In the genomic region with DNA sequence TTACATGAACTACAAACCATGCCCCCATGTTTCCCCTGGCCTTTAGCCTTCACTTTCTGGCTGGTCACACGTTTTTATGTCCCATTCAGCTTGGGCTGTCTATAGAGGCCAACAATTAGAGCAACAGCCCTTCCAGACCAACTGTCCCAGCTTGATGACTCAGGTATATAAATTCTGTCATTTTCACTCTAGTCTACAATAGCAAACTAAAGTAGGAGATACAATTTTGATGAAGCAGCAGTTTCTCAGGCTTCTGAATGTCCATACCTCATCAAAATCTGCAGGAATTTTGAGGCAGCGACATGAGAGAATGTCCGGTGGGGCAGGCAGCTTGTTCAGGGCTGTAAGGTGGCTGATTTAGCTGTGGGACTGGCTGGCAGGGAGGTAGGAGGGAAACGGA, we compare ENCODE assay signal across 15 cellular contexts. TPM values are rescaled to one million over a fixed set of nuclear protein-coding genes. Genes with fewer than 3 reads are reported as not detected.
DNase-seq lines count a peak whose midpoint lies in the region; ATAC-seq, FAIRE-seq and TF ChIP-seq lines count a peak whose summit lies in the region.
"Had no signal": no experiment of that assay in that cellular context is flagged by ENCODE, and none has a peak within 500 bp of the region (broad histone marks: within the 10 kb centered on the region; RNA-seq: fewer than 3 reads in every experiment).

No MANE protein-coding gene starts in this region.

- H3K79me2 ChIP-seq in GM23248 (ENCODE audit: insufficient read depth) (no peaks in the 10 kb centered on the region), PC-3 (ENCODE audit: low read length) (no peaks in the 10 kb centered on the region), Karpas-422 (ENCODE audit: low read length) (no peaks in the 10 kb centered on the region), mesendoderm (ENCODE audit: control insufficient read depth, insufficient read depth, low read length) (no peaks in the 10 kb centered on the region)

- TF ChIP-seq CTCF in PC-3 (conservative IDR thresholded peaks at IDR 0.05; ENCODE audit: low read depth, low read length) (no peak), esophagus muscularis mucosa (IDR thresholded peaks at IDR 0.05) (no peak)

- TF ChIP-seq POLR2A in esophagus muscularis mucosa (IDR thresholded peaks at IDR 0.05; ENCODE audit: low read depth), result no peak

- ATAC-seq in PC-3, result peak; percentile 55; the same call in 1 of the 2 replicates
- ATAC-seq: HCT116 had no signal

- H3K18ac ChIP-seq in mesendoderm (ENCODE audit: low read length), result no peak overlapping the region

- H3F3A ChIP-seq in GM23248 (ENCODE audit: insufficient read depth) (peaks cover 19% of the 10 kb centered on the region), PC-3 (ENCODE audit: low read length, unreplicated experiment) (no peaks in the 10 kb centered on the region)

- no peak overlapping the region for H2BK15ac ChIP-seq in mesendoderm (replicated peaks; ENCODE audit: low read depth)

- H3K4me2 ChIP-seq in GM23248 (ENCODE audit: unreplicated experiment) (no peak overlapping the region), PC-3 (ENCODE audit: low read length) (peak overlapping the region; percentile 23; the same call in 1 of the 2 replicates), Karpas-422 (ENCODE audit: low read depth, low read length, poor library complexity, severe bottlenecking) (no peak overlapping the region), mesendoderm (ENCODE audit: low read length) (no peak overlapping the region)
- H3K4me2 ChIP-seq: BLaER1 had no signal

- peak; percentile 83 for FAIRE-seq in urothelium cell line (lab: Jason Lieb, UNC)
- FAIRE-seq: GM19239 had no signal

- 83 to 86% methylated on average over 4 of the region's 4 CpGs for WGBS in GM23248 (ENCODE audit: low coverage in 1 of 2, low lambda C conversion rate in 2 of 2, missing lambda C conversion rate in 2 of 2), 2 experiments
- 89% methylated on average over 4 of the region's 4 CpGs for WGBS in esophagus muscularis mucosa
- no CpG with 5 or more reads among the region's 4 CpGs for WGBS in mesendoderm (ENCODE audit: extremely low coverage, insufficient coverage, low lambda C conversion rate)

- no TSS peak for BruUV-seq in PC-3 (replicated peaks; lab: Mats Ljungman, UMichigan)

- no peak for TF ChIP-seq EP300 in esophagus muscularis mucosa (IDR thresholded peaks at IDR 0.05)

- no peak overlapping the region for H3K27ac ChIP-seq in GM23248
- no peak overlapping the region for H3K27ac ChIP-seq in PC-3 (ENCODE audit: low read length)
- no peak overlapping the region for H3K27ac ChIP-seq in esophagus muscularis mucosa (replicated peaks in 1 of 4)
- H3K27ac ChIP-seq in Karpas-422 (ENCODE audit: low read length), result no peak overlapping the region
- no peak overlapping the region for H3K27ac ChIP-seq in mesendoderm (ENCODE audit: low read depth, low read length)
- H3K27ac ChIP-seq: BLaER1, HL-60 had no signal

- H3K56ac ChIP-seq in mesendoderm (ENCODE audit: low read length), result no peak overlapping the region

- H4K5ac ChIP-seq in mesendoderm (ENCODE audit: low read length), result no peak overlapping the region

- POLR2A ChIA-PET in PC-3 (lab: Charles Lee; ENCODE audit: unreplicated experiment), result interaction anchor here (0.6 kb wide), 1 partner anchor 40 kb away, joined by 6 read pairs; no protein-coding TSS in a partner anchor

- intact Hi-C loops in PC-3 (cut with micrococcal nuclease), result no loop called here
- intact Hi-C loops in esophagus muscularis mucosa (cut with DNase I), result no loop called here

- no peaks in the 10 kb centered on the region for H3K79me1 ChIP-seq in mesendoderm (ENCODE audit: low read length)

- CTCF ChIA-PET in PC-3 (lab: Charles Lee), result no interaction called here

- no peak overlapping the region for H2BK5ac ChIP-seq in mesendoderm (ENCODE audit: low read length)

- peak; percentile 20 for DNase-seq in GM23248
- peak; percentile 10 for DNase-seq in PC-3
- DNase-seq in esophagus muscularis mucosa (ENCODE audit: extremely low spot score), result peak; percentile 39
- no peak for DNase-seq in urothelium cell line (ENCODE audit: low spot score)
- DNase-seq in Karpas-422, result no peak
- no peak for DNase-seq in mesendoderm
- no peak for DNase-seq in SKM-1 treated with dmso at 0.1 percent for 144 hours (lab: John Stamatoyannopoulos, UW; ENCODE audit: unreplicated experiment)
- DNase-seq: AML-193; CD4-positive, CD25-positive, alpha-beta regulatory T cell; DMS53; GF-D8 had no signal

- no peak overlapping the region for H4K8ac ChIP-seq in mesendoderm (ENCODE audit: low read depth, low read length)

- in situ Hi-C loops in GM23248 (cut with MboI), result no loop called here

- H3K9ac ChIP-seq in GM23248 (no peak overlapping the region), PC-3 (ENCODE audit: low read length) (no peak overlapping the region), Karpas-422 (ENCODE audit: low read length) (no peak overlapping the region), mesendoderm (ENCODE audit: low read length) (no peak overlapping the region)
- H3K9ac ChIP-seq: BLaER1 had no signal

- H2AFZ ChIP-seq in GM23248 (no peak overlapping the region), PC-3 (ENCODE audit: low read length) (no peak overlapping the region), Karpas-422 (ENCODE audit: low read length) (no peak overlapping the region)

- H3K9me2 ChIP-seq in GM23248 (ENCODE audit: insufficient read depth), result no peaks in the 10 kb centered on the region
- no peaks in the 10 kb centered on the region for H3K9me2 ChIP-seq in PC-3 (replicated peaks; ENCODE audit: low read length)
- H3K9me2 ChIP-seq in Karpas-422 (replicated peaks; ENCODE audit: insufficient read depth, low read length), result peaks cover 4% of the 10 kb centered on the region; the same call in 1 of the 2 replicates

- no peak overlapping the region for H3K23ac ChIP-seq in mesendoderm (ENCODE audit: low read length)

- H3K9me3 ChIP-seq in GM23248 (ENCODE audit: low read depth) (no peaks in the 10 kb centered on the region), PC-3 (ENCODE audit: low read length) (no peaks in the 10 kb centered on the region), esophagus muscularis mucosa (no peaks in the 10 kb centered on the region), Karpas-422 (ENCODE audit: low read length) (no peaks in the 10 kb centered on the region)

- H3K36me3 ChIP-seq in GM23248 (ENCODE audit: low read depth) (no peaks in the 10 kb centered on the region), PC-3 (ENCODE audit: low read depth, low read length) (no peaks in the 10 kb centered on the region), esophagus muscularis mucosa (no peaks in the 10 kb centered on the region), Karpas-422 (ENCODE audit: insufficient read depth, low read length) (no peaks in the 10 kb centered on the region), mesendoderm (ENCODE audit: control insufficient read depth, insufficient read depth, low read length) (no peaks in the 10 kb centered on the region)
- H3K36me3 ChIP-seq: BLaER1 had no signal

- no peak overlapping the region for H3K4ac ChIP-seq in mesendoderm (ENCODE audit: low read depth, low read length)

- H2BK120ac ChIP-seq in mesendoderm (ENCODE audit: low read depth, low read length), result no peak overlapping the region

- H3K4me3 ChIP-seq in GM23248 (no peak overlapping the region), PC-3 (ENCODE audit: low read length) (no peak overlapping the region), esophagus muscularis mucosa (no peak overlapping the region), Karpas-422 (ENCODE audit: low read length) (no peak overlapping the region), mesendoderm (ENCODE audit: low read length) (no peak overlapping the region)
- H3K4me3 ChIP-seq: BLaER1 had no signal

- no peak overlapping the region for H2AK5ac ChIP-seq in mesendoderm (ENCODE audit: low read length)

- H3K27me3 ChIP-seq in GM23248 (replicated peaks; ENCODE audit: insufficient read depth) (peaks cover 40% of the 10 kb centered on the region), PC-3 (ENCODE audit: low read length) (no peaks in the 10 kb centered on the region), esophagus muscularis mucosa (no peaks in the 10 kb centered on the region), Karpas-422 (ENCODE audit: low read length) (no peaks in the 10 kb centered on the region), mesendoderm (ENCODE audit: insufficient read depth, low read length, poor library complexity) (no peaks in the 10 kb centered on the region)
- H3K27me3 ChIP-seq: BLaER1 had no signal

- peaks cover 15% of the 10 kb centered on the region for H3K4me1 ChIP-seq in GM23248 (ENCODE audit: insufficient read depth)
- H3K4me1 ChIP-seq in PC-3 (ENCODE audit: insufficient read depth, low read length), result peaks cover 35% of the 10 kb centered on the region
- H3K4me1 ChIP-seq in esophagus muscularis mucosa, result no peaks in the 10 kb centered on the region
- peaks cover 13% of the 10 kb centered on the region; the same call in 1 of the 2 replicates for H3K4me1 ChIP-seq in Karpas-422 (ENCODE audit: low read length)
- H3K4me1 ChIP-seq in mesendoderm (ENCODE audit: control insufficient read depth, low read depth, low read length), result no peaks in the 10 kb centered on the region

- no peaks in the 10 kb centered on the region for H4K20me1 ChIP-seq in GM23248 (ENCODE audit: insufficient read depth)
- no peaks in the 10 kb centered on the region for H4K20me1 ChIP-seq in PC-3 (ENCODE audit: low read length)
- H4K20me1 ChIP-seq in Karpas-422 (ENCODE audit: insufficient read depth, low read depth, low read length), result no peaks in the 10 kb centered on the region
- H4K20me1 ChIP-seq: BLaER1 had no signal

RNA-seq across cellular contexts. Expression of gene VAV3, which starts 45.6 kb away (rescaled TPM):
- under 0.01 and 0.63 TPM in 2 replicates for total RNA-seq in GM23248 (2014; rRNA removed; shearing (Covaris generic))
- polyA plus RNA-seq in GM23248 (2016; fragmentation: Nextera tagmentation; extraction: Ambion mirVana), result 0.23 and 0.24 TPM in 2 replicates
- total RNA-seq in PC-3 (2014; rRNA removed), result 0.73 and 0.98 TPM in 2 replicates
- total RNA-seq in esophagus muscularis mucosa, result 1 to 10 TPM; 1.9 to 5.8 (median 3.0) TPM
- total RNA-seq in Karpas-422 (2014; rRNA removed; shearing (Covaris generic); ENCODE audit: low replicate concordance), result 1.1 and 1.2 TPM in 2 replicates
- polyA plus RNA-seq in mesendoderm (2013, experiment 1 of 2), result 4.8 TPM
- polyA plus RNA-seq in mesendoderm (2013, experiment 2 of 2), result 4.6 TPM

Comparison
In these comparisons a context has a peak if more than half of its experiments do, and no peak if none do; other contexts are left out.
1. DNase-seq: peak in GM23248 (single experiment), PC-3 (single experiment) and esophagus muscularis mucosa (single experiment); none in urothelium cell line (single experiment), Karpas-422 (single experiment), mesendoderm (single experiment) and SKM-1 treated with dmso at 0.1 percent for 144 hours (single experiment).